Comparison of ENCODE assay signal across 22 cellular contexts in the genomic region with DNA sequence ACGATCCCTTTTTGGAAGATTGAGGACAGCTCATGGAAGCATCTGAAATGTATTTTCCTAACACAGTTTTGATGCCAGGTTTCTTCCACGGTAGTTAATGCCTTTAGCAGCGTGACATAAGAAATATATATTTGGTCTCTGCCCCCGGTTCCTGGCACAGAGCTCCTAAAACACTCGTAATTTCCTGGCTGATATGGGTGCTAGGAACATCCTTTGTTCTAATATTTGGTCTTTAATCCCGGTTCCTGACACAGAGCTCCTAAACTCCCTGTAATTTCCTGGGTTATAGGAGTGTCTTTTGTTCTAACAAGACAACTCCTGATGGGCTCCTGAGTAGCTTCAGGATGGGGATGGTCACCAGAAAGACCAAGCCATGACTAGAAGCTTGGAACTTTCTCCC. TPM values are rescaled to one million over a fixed set of nuclear protein-coding genes. Genes with fewer than 3 reads are reported as not detected.
"Had no signal": no experiment of that assay in that cellular context is flagged by ENCODE, and none has a peak within 500 bp of the region (broad histone marks: within the 10 kb centered on the region; RNA-seq: fewer than 3 reads in every experiment).

No MANE protein-coding gene starts in this region.

- H2AFZ ChIP-seq: neural progenitor cell had no signal

- H3K9me3 ChIP-seq: body of pancreas, esophagus muscularis mucosa, gastroesophageal sphincter, sigmoid colon, stomach, transverse colon had no signal

- H3K4me3 Mint-ChIP-seq: activated CD4-positive, alpha-beta memory T cell treated with anti-CD3 and anti-CD28 coated beads, Interleukin-2, amount 10 ng/mL, durations not matched to agents 7 days and 5 days; activated naive CD4-positive, alpha-beta T cell treated with anti-CD3 and anti-CD28 coated beads, Interleukin-2, amount 50 U/mL, for 24 hours; activated T-cell treated with anti-CD3 and anti-CD28 coated beads, Interleukin-2, amount 50 U/mL, for 72 hours; effector memory CD8-positive, alpha-beta T cell; naive thymus-derived CD4-positive, alpha-beta T cell; neural progenitor cell; stimulated activated memory B cell treated with anti-CD40 and anti-IgM and Interleukin-4, amounts not matched to agents 10 μg/mL and 1 μg/mL and 100 μg/mL, for 72 hours; T-helper 17 cell had no signal

- H3K27ac Mint-ChIP-seq: activated CD4-positive, alpha-beta memory T cell treated with anti-CD3 and anti-CD28 coated beads, Interleukin-2, amount 10 ng/mL, durations not matched to agents 7 days and 5 days; activated naive CD4-positive, alpha-beta T cell treated with anti-CD3 and anti-CD28 coated beads, Interleukin-2, amount 50 U/mL, for 24 hours; activated T-cell treated with anti-CD3 and anti-CD28 coated beads, Interleukin-2, amount 50 U/mL, for 72 hours; effector memory CD8-positive, alpha-beta T cell; naive thymus-derived CD4-positive, alpha-beta T cell; neural progenitor cell; stimulated activated memory B cell treated with anti-CD40 and anti-IgM and Interleukin-4, amounts not matched to agents 10 μg/mL and 1 μg/mL and 100 μg/mL, for 72 hours; T-helper 17 cell had no signal

- ATAC-seq: activated T-cell treated with anti-CD3 and anti-CD28 coated beads, Interleukin-2, amount 50 U/mL, for 72 hours; body of pancreas; effector memory CD8-positive, alpha-beta T cell; gastroesophageal sphincter; naive thymus-derived CD4-positive, alpha-beta T cell; stimulated activated memory B cell treated with anti-CD40 and anti-IgM and Interleukin-4, amounts not matched to agents 10 μg/mL and 1 μg/mL and 100 μg/mL, for 72 hours; T-helper 17 cell had no signal

- H3K4me3 ChIP-seq: body of pancreas, cardiac muscle cell, esophagus muscularis mucosa, gastroesophageal sphincter, neural progenitor cell, sigmoid colon, smooth muscle cell, stomach, transverse colon had no signal

- H3K36me3 ChIP-seq: cardiac muscle cell, esophagus muscularis mucosa, gastroesophageal sphincter, neural progenitor cell, sigmoid colon, stomach, transverse colon had no signal

- H3K4me1 Mint-ChIP-seq: T-helper 17 cell had no signal

- H3K4me1 ChIP-seq: body of pancreas, gastroesophageal sphincter, neural progenitor cell, sigmoid colon had no signal

- DNase-seq: activated CD4-positive, alpha-beta memory T cell treated with anti-CD3 and anti-CD28 coated beads, Interleukin-2, amount 10 ng/mL, durations not matched to agents 7 days and 5 days; activated CD4-positive, alpha-beta T cell treated with anti-CD3 and anti-CD28 coated beads for 48 hours; activated CD4-positive, CD25-positive, alpha-beta regulatory T cell; activated T-cell treated with anti-CD3 and anti-CD28 coated beads, Interleukin-2, amount 50 U/mL, for 72 hours; body of pancreas; dorsolateral prefrontal cortex; effector memory CD8-positive, alpha-beta T cell; head of caudate nucleus; mesendoderm; naive thymus-derived CD4-positive, alpha-beta T cell; sigmoid colon; stimulated activated CD4-positive, alpha-beta T cell treated with anti-CD3 and anti-CD28 coated beads, Interleukin-15, amount 100 ng/mL, for 24 hours; stomach; T-helper 17 cell had no signal

- H3K9me3 Mint-ChIP-seq: activated CD4-positive, alpha-beta memory T cell treated with anti-CD3 and anti-CD28 coated beads, Interleukin-2, amount 10 ng/mL, durations not matched to agents 7 days and 5 days; activated naive CD4-positive, alpha-beta T cell treated with anti-CD3 and anti-CD28 coated beads, Interleukin-2, amount 50 U/mL, for 24 hours; activated T-cell treated with anti-CD3 and anti-CD28 coated beads, Interleukin-2, amount 50 U/mL, for 72 hours; effector memory CD8-positive, alpha-beta T cell; naive thymus-derived CD4-positive, alpha-beta T cell; stimulated activated memory B cell treated with anti-CD40 and anti-IgM and Interleukin-4, amounts not matched to agents 10 μg/mL and 1 μg/mL and 100 μg/mL, for 72 hours had no signal

- H3K27ac ChIP-seq: body of pancreas, cardiac muscle cell, esophagus muscularis mucosa, gastroesophageal sphincter, neural progenitor cell, sigmoid colon, stomach, transverse colon had no signal

- H3K9ac ChIP-seq: neural progenitor cell had no signal

- H3K27me3 ChIP-seq: body of pancreas, cardiac muscle cell, dorsolateral prefrontal cortex, esophagus muscularis mucosa, gastroesophageal sphincter, neural progenitor cell, stomach, transverse colon had no signal

- H3K4me2 ChIP-seq: neural progenitor cell, smooth muscle cell had no signal

- H3K36me3 Mint-ChIP-seq: activated naive CD4-positive, alpha-beta T cell treated with anti-CD3 and anti-CD28 coated beads, Interleukin-2, amount 50 U/mL, for 24 hours; stimulated activated memory B cell treated with anti-CD40 and anti-IgM and Interleukin-4, amounts not matched to agents 10 μg/mL and 1 μg/mL and 100 μg/mL, for 72 hours had no signal

RNA-seq across cellular contexts. Expression of a gene that starts 8.1 kb away (rescaled TPM):
- polyA plus RNA-seq: naive thymus-derived CD4-positive, alpha-beta T cell had no signal
